Comparison of ENCODE assay signal across 8 cellular contexts in genomic region chrX:48631376-48632090, GRCh38. TPM values are rescaled to one million over a fixed set of nuclear protein-coding genes. Genes with fewer than 3 reads are reported as not detected.
A peak's percentile ranks its signal among the peaks of the same experiment; 100 is the strongest.
DNase-seq lines count a peak whose midpoint lies in the region; ATAC-seq and TF ChIP-seq lines count a peak whose summit lies in the region.

No MANE protein-coding gene starts in this region.

- no peaks in the 10 kb centered on the region for H3K36me3 ChIP-seq in GM06990 (ENCODE audit: control insufficient read depth, insufficient read depth, low read length)
- H3K36me3 ChIP-seq in kidney epithelial cell (ENCODE audit: control insufficient read depth, insufficient read depth, low read length), result no peaks in the 10 kb centered on the region

- TF ChIP-seq CTCF in GM06990 (IDR thresholded peaks at IDR 0.05; ENCODE audit: insufficient read depth, low read length, poor library complexity, severe bottlenecking) (peak; percentile 23), kidney epithelial cell (IDR thresholded peaks at IDR 0.05; ENCODE audit: insufficient read depth, low read length, poor library complexity, severe bottlenecking) (peak; percentile 33)

- no peak overlapping the region; the same call in 1 of the 2 replicates for H3K4me3 ChIP-seq in GM06990 (replicated peaks; ENCODE audit: low read depth, low read length)
- no peak overlapping the region for H3K4me3 ChIP-seq in kidney epithelial cell (ENCODE audit: low read depth, low read length)

- H3K27me3 ChIP-seq in GM06990 (replicated peaks; ENCODE audit: control insufficient read depth, insufficient read depth, low read length) (no peaks in the 10 kb centered on the region), kidney epithelial cell (ENCODE audit: control insufficient read depth, insufficient read depth, low read length) (no peaks in the 10 kb centered on the region)

- ATAC-seq in HG02885 (IDR thresholded peaks at IDR 0.05; ENCODE audit: poor library complexity, unreplicated experiment) (peak; percentile 78), HG03439 (IDR thresholded peaks at IDR 0.05; ENCODE audit: unreplicated experiment) (no peak)

- DNase-seq in GM06990 (ENCODE audit: extremely low read depth, insufficient read length) (peak; percentile 27), NCI-H2196 treated with DMSO at 0.1 percent for 48 hours (lab: John Stamatoyannopoulos, UW; ENCODE audit: unreplicated experiment) (peak; percentile 26), cerebellar cortex (ENCODE audit: low spot score) (peak; percentile 95), kidney epithelial cell (ENCODE audit: low read depth) (peak; percentile 44)
- DNase-seq in activated CD4-positive, CD25-positive, alpha-beta regulatory T cell treated with anti-CD3 and anti-CD28 coated beads, Interleukin-2, amount 50 U/mL, for 72 hours, result peak; percentile 35
- peak; percentile 2 to 23 for DNase-seq in stimulated activated CD4-positive, alpha-beta T cell treated with anti-CD3 and anti-CD28 coated beads, Interleukin-1b, Interleukin-23, amount 100 ng/mL, for 4 hours (ENCODE audit: low read depth in 2 of 2)

RNA-seq across cellular contexts. Expression of gene WDR13, which starts 34.2 kb away (rescaled TPM):
- total RNA-seq in kidney epithelial cell, result 117 and 122 TPM in 2 replicates

RNA-seq across cellular contexts. Expression of gene WAS, which starts 52.1 kb away (rescaled TPM):
- 2.2 TPM in 1 of 2 replicates, not detected in the other for total RNA-seq in kidney epithelial cell

RNA-seq across cellular contexts. Expression of gene RBM3, which starts 57.2 kb away (rescaled TPM):
- 264 and 285 TPM in 2 replicates for total RNA-seq in kidney epithelial cell

Comparison
In these comparisons a context has a peak if more than half of its experiments do, and no peak if none do; other contexts are left out.
1. DNase-seq: peak in every context shown above with its lines; median percentile 95 in cerebellar cortex; 44 in kidney epithelial cell; 35 in activated CD4-positive, CD25-positive, alpha-beta regulatory T cell treated with anti-CD3 and anti-CD28 coated beads, Interleukin-2, amount 50 U/mL, for 72 hours; 27 in GM06990; 26 in NCI-H2196 treated with DMSO at 0.1 percent for 48 hours; 12 in stimulated activated CD4-positive, alpha-beta T cell treated with anti-CD3 and anti-CD28 coated beads, Interleukin-1b, Interleukin-23, amount 100 ng/mL, for 4 hours.